In genomic region chr2:237547841-237548416, GRCh38 we compare ENCODE assay signal across 1 cellular context.
TF ChIP-seq lines count a peak whose summit lies in the region.

No MANE protein-coding gene starts in this region.

TF ChIP-seq in IMR-90, 13 proteins besides CTCF, POLR2A, EP300 and RAD21:
- TF ChIP-seq USF2 (IDR thresholded peaks at IDR 0.05; ENCODE audit: low read depth, low read length) (no peak), CEBPB (IDR thresholded peaks at IDR 0.05; ENCODE audit: low read depth, low read length) (no peak), BHLHE40 (IDR thresholded peaks at IDR 0.05; ENCODE audit: low read depth, low read length) (no peak), CHD1 (IDR thresholded peaks at IDR 0.05; ENCODE audit: low read depth, low read length) (no peak), NFE2L2 (IDR thresholded peaks at IDR 0.05; ENCODE audit: low read depth, low read length) (no peak)
